Comparison of ENCODE assay signal across 13 cellular contexts in genomic region chr11:2096919-2097301, GRCh38. TPM values are rescaled to one million over a fixed set of nuclear protein-coding genes. Genes with fewer than 3 reads are reported as not detected.
DNase-seq lines count a peak whose midpoint lies in the region; ATAC-seq and TF ChIP-seq lines count a peak whose summit lies in the region.
"Had no signal": no experiment of that assay in that cellular context is flagged by ENCODE, and none has a peak within 500 bp of the region (broad histone marks: within the 10 kb centered on the region; RNA-seq: fewer than 3 reads in every experiment).

No MANE protein-coding gene starts in this region.

- peak overlapping the region; percentile 88 for H2BK20ac ChIP-seq in IMR-90 (ENCODE audit: low read depth, low read length)

- H3K36me3 ChIP-seq in IMR-90 (ENCODE audit: control insufficient read depth, insufficient read depth, low read length) (no peaks in the 10 kb centered on the region), esophagus muscularis mucosa (no peaks in the 10 kb centered on the region), mucosa of rectum (ENCODE audit: control insufficient read depth in 2 of 2, insufficient read depth in 2 of 2, low read length in 2 of 2) (no peaks in the 10 kb centered on the region), tibial nerve (no peaks in the 10 kb centered on the region)

- intact Hi-C loops in IMR-90 (cut with micrococcal nuclease) (loop anchor here (1.0 to 5.0 kb wide), 3 partner anchors 17 to 40 kb away; partner anchors contain the start of gene IGF2), esophagus muscularis mucosa (cut with DNase I) (no loop called here)

- peak overlapping the region; percentile 27 for H3K4me2 ChIP-seq in IMR-90 (ENCODE audit: low read depth, low read length)

- peak overlapping the region; percentile 88 for H3K27ac ChIP-seq in IMR-90 (ENCODE audit: insufficient read depth, low read length)
- peak overlapping the region; percentile 62 to 77 (median 71) for H3K27ac ChIP-seq in esophagus muscularis mucosa (replicated peaks in 1 of 4)
- peak overlapping the region; percentile 23 to 49 for H3K27ac ChIP-seq in mucosa of rectum (ENCODE audit: low read depth in 2 of 2, low read length in 2 of 2)
- peak overlapping the region; percentile 58 to 95 (median 84) for H3K27ac ChIP-seq in tibial nerve
- H3K27ac ChIP-seq in foreskin keratinocyte: no peak overlapping the region
- H3K27ac ChIP-seq: HL-60 had no signal

- POLR2A ChIA-PET in IMR-90 (lab: Charles Lee; ENCODE audit: unreplicated experiment): no interaction called here

- dilution Hi-C loops in IMR-90 (cut with HindIII; ENCODE audit: low sequenced_read_pairs, unreplicated experiment): no loop called here

- H3K4me3 ChIP-seq in IMR-90 (ENCODE audit: insufficient read depth, low read depth, low read length): no peak overlapping the region
- H3K4me3 ChIP-seq in esophagus muscularis mucosa: peak overlapping the region in 1 of 4 donors; percentile 19
- H3K4me3 ChIP-seq in mucosa of rectum (ENCODE audit: low read length in 2 of 2): no peak overlapping the region
- peak overlapping the region in 1 of 4 donors; percentile 14 for H3K4me3 ChIP-seq in tibial nerve

- DNase-seq in IMR-90: no peak
- no peak for DNase-seq in esophagus muscularis mucosa (ENCODE audit: extremely low spot score)
- DNase-seq in tibial nerve (ENCODE audit: low spot score in 2 of 2): peak; percentile 15 to 24
- no peak for DNase-seq in dermis blood vessel endothelial cell
- DNase-seq in activated gamma-delta T cell (lab: John Stamatoyannopoulos, UW): no peak
- DNase-seq in foreskin keratinocyte: no peak
- DNase-seq: activated CD8-positive, alpha-beta T cell treated with anti-CD3 and anti-CD28 coated beads, Interleukin-2, amount 10 ng/mL, durations not matched to agents 7 days and 5 days; activated naive CD8-positive, alpha-beta T cell treated with anti-CD3 and anti-CD28 coated beads, Interleukin-2, amount 50 U/mL, for 24 hours; immature natural killer cell; NCI-H1092 treated with DMSO at 0.1 percent for 48 hours; nucleus accumbens had no signal

- H3K9ac ChIP-seq in IMR-90 (ENCODE audit: low read depth, low read length) (peak overlapping the region; percentile 30), mucosa of rectum (ENCODE audit: low read depth in 1 of 2, low read length in 2 of 2) (no peak overlapping the region)

- peaks cover 17% of the 10 kb centered on the region for H3K9me1 ChIP-seq in IMR-90 (ENCODE audit: insufficient read depth, low read length)

- peak overlapping the region; percentile 77 for H2AK9ac ChIP-seq in IMR-90 (replicated peaks; ENCODE audit: low read depth, low read length, poor library complexity)

- peak overlapping the region; percentile 89 for H3K18ac ChIP-seq in IMR-90 (ENCODE audit: low read depth, low read length)

- peak overlapping the region; percentile 91 to 93 for H4K8ac ChIP-seq in IMR-90 (ENCODE audit: low read depth in 2 of 2, low read length in 2 of 2)

- TF ChIP-seq POLR2A in IMR-90 (IDR thresholded peaks at IDR 0.05; ENCODE audit: low read depth, low read length): no peak
- no peak for TF ChIP-seq POLR2A in esophagus muscularis mucosa (IDR thresholded peaks at IDR 0.05; ENCODE audit: low read depth)
- no peak for TF ChIP-seq POLR2A in tibial nerve (IDR thresholded peaks at IDR 0.05)

- peak overlapping the region; percentile 87 for H2AK5ac ChIP-seq in IMR-90 (ENCODE audit: low read depth, low read length)

- no TSS peak for BruUV-seq in IMR-90 (replicated peaks; lab: Mats Ljungman, UMichigan)

- H3K14ac ChIP-seq in IMR-90 (replicated peaks; ENCODE audit: low read depth, low read length): peak overlapping the region; percentile 64

- peaks cover 25% of the 10 kb centered on the region for H3K4me1 ChIP-seq in IMR-90 (ENCODE audit: control insufficient read depth, insufficient read depth, low read length)
- H3K4me1 ChIP-seq in esophagus muscularis mucosa: peaks cover 46 to 75% (median 51%) of the 10 kb centered on the region in 4 donors
- H3K4me1 ChIP-seq in mucosa of rectum (ENCODE audit: control insufficient read depth in 2 of 2, insufficient read depth in 2 of 2, low read length in 2 of 2): peaks cover 0 to 4% of the 10 kb centered on the region in 2 donors
- H3K4me1 ChIP-seq in tibial nerve: peaks cover 0 to 67% (median 18%) of the 10 kb centered on the region in 4 donors
- H3K4me1 ChIP-seq in foreskin keratinocyte: no peaks in the 10 kb centered on the region

- H2BK5ac ChIP-seq in IMR-90 (ENCODE audit: low read depth, low read length, poor library complexity, severe bottlenecking): peak overlapping the region; percentile 94

- peaks cover 0 to 13% of the 10 kb centered on the region in 2 experiments; a peak in 2 of 4 replicates for H3K79me1 ChIP-seq in IMR-90 (ENCODE audit: low read depth in 1 of 2, low read length in 2 of 2)

- H2BK120ac ChIP-seq in IMR-90 (ENCODE audit: low read depth, low read length): peak overlapping the region; percentile 96

- in situ Hi-C loops in IMR-90 (cut with MboI; ENCODE audit: low sequenced_read_pairs): no loop called here

- no peaks in the 10 kb centered on the region for H4K20me1 ChIP-seq in IMR-90 (ENCODE audit: insufficient read depth, low read length)

- peak overlapping the region; percentile 98 for H4K91ac ChIP-seq in IMR-90 (ENCODE audit: insufficient read depth, low read depth, low read length)

- ATAC-seq in IMR-90 (ENCODE audit: low read depth): peak; percentile 22
- no peak for ATAC-seq in foreskin keratinocyte
- ATAC-seq: activated CD8-positive, alpha-beta T cell treated with anti-CD3 and anti-CD28 coated beads, Interleukin-2, amount 10 ng/mL, durations not matched to agents 7 days and 5 days; activated naive CD8-positive, alpha-beta T cell treated with anti-CD3 and anti-CD28 coated beads, Interleukin-2, amount 50 U/mL, for 24 hours had no signal

- H3K56ac ChIP-seq in IMR-90 (ENCODE audit: extremely low read depth, insufficient read depth, low read length): peak overlapping the region; percentile 67

- peak overlapping the region; percentile 66; the same call in 2 of the 3 replicates for H2BK15ac ChIP-seq in IMR-90 (ENCODE audit: low read depth, low read length)

- TF ChIP-seq RAD21 in IMR-90 (IDR thresholded peaks at IDR 0.05; ENCODE audit: low read length): no peak

- H3K4ac ChIP-seq in IMR-90 (ENCODE audit: low read depth, low read length): peak overlapping the region; percentile 99

- TF ChIP-seq CTCF in IMR-90 (conservative IDR thresholded peaks at IDR 0.05; ENCODE audit: low read depth, low read length): no peak
- no peak for TF ChIP-seq CTCF in esophagus muscularis mucosa (IDR thresholded peaks at IDR 0.05)
- TF ChIP-seq CTCF in tibial nerve (IDR thresholded peaks at IDR 0.05): no peak
- no peak for TF ChIP-seq CTCF in foreskin keratinocyte (conservative IDR thresholded peaks at IDR 0.05)

- H3K9me3 ChIP-seq in IMR-90 (ENCODE audit: control insufficient read depth, insufficient read depth, low read length): peaks cover 3% of the 10 kb centered on the region; the same call in 1 of the 2 replicates
- H3K9me3 ChIP-seq in esophagus muscularis mucosa: no peaks in the 10 kb centered on the region
- no peaks in the 10 kb centered on the region for H3K9me3 ChIP-seq in mucosa of rectum (ENCODE audit: control insufficient read depth in 2 of 2, low read length in 2 of 2)
- no peaks in the 10 kb centered on the region for H3K9me3 ChIP-seq in tibial nerve

- H3K27me3 ChIP-seq in IMR-90 (ENCODE audit: control insufficient read depth, insufficient read depth, low read length) (no peaks in the 10 kb centered on the region; the same call in 1 of the 2 replicates), esophagus muscularis mucosa (peaks cover 0 to 27% (median 0%) of the 10 kb centered on the region in 4 donors), mucosa of rectum (ENCODE audit: control insufficient read depth in 2 of 2, insufficient read depth in 2 of 2, low read length in 2 of 2) (no peaks in the 10 kb centered on the region), tibial nerve (no peaks in the 10 kb centered on the region), foreskin keratinocyte (peaks cover 53% of the 10 kb centered on the region)

- peak overlapping the region; percentile 95 for H3K23ac ChIP-seq in IMR-90 (ENCODE audit: low read depth, low read length)

- CTCF ChIA-PET in IMR-90 (lab: Yijun Ruan, JAX): interaction anchor here (0.6 to 0.8 kb wide), 2 partner anchors 55 to 267 kb away, joined by 5 to 6 read pairs; no protein-coding TSS in a partner anchor

- no peak for TF ChIP-seq EP300 in esophagus muscularis mucosa (IDR thresholded peaks at IDR 0.05)
- TF ChIP-seq EP300 in tibial nerve (IDR thresholded peaks at IDR 0.05): no peak

- 100% methylated on average over 1 of the region's 17 CpGs; no CpG with 5 or more reads in 1 of the 2 experiments for WGBS in IMR-90 (ENCODE audit: extremely low coverage in 2 of 2, insufficient read length in 1 of 2), 2 experiments
- WGBS in esophagus muscularis mucosa: 63% methylated on average over 15 of the region's 17 CpGs
- WGBS in tibial nerve, 2 donors: 28 to 34% methylated on average over 15 to 16 of the region's 17 CpGs

- peak overlapping the region; percentile 90 for H2AFZ ChIP-seq in IMR-90 (replicated peaks; ENCODE audit: low read length, poor library complexity)

- peak overlapping the region; percentile 95 for H4K5ac ChIP-seq in IMR-90 (ENCODE audit: low read depth, low read length)

TF ChIP-seq in IMR-90, 13 proteins besides CTCF, POLR2A, EP300 and RAD21:
- TF ChIP-seq RFX5 (IDR thresholded peaks at IDR 0.05; ENCODE audit: low read depth, low read length) (no peak), BHLHE40 (IDR thresholded peaks at IDR 0.05; ENCODE audit: low read depth, low read length) (no peak), CHD1 (IDR thresholded peaks at IDR 0.05; ENCODE audit: low read depth, low read length) (no peak), CEBPB (IDR thresholded peaks at IDR 0.05; ENCODE audit: low read depth, low read length) (no peak), MXI1 (IDR thresholded peaks at IDR 0.05; ENCODE audit: borderline replicate concordance, low read depth, low read length) (no peak), USF2 (IDR thresholded peaks at IDR 0.05; ENCODE audit: low read depth, low read length) (no peak)

RNA-seq across cellular contexts. Expression of gene IGF2, which starts 42.3 kb away (rescaled TPM):
- total RNA-seq in IMR-90 (2012; rRNA removed) (2.3 and 5.0 TPM in 2 replicates), esophagus muscularis mucosa (10 to 100 TPM; 25.5 to 59.6 (median 33.0) TPM), tibial nerve (100 to 1,000 TPM; 131 to 246 (median 173) TPM), dermis blood vessel endothelial cell (3.5 and 11.2 TPM in 2 replicates), foreskin keratinocyte (under 0.01 and 0.14 TPM in 2 replicates)
- polyA plus RNA-seq in IMR-90 (2012; rRNA removed) (17.5 and 21.8 TPM in 2 replicates), foreskin keratinocyte (0.06 and 0.29 TPM in 2 replicates)
- 20.6 and 23.2 TPM in 2 replicates for polyA plus RNA-seq in IMR-90 (2012; cell fraction: cytosol; rRNA removed)
- polyA plus RNA-seq in IMR-90 (2012; cell fraction: nucleus; rRNA removed; ENCODE audit: low replicate concordance): 4.8 and 6.4 TPM in 2 replicates
- total RNA-seq: activated CD8-positive, alpha-beta T cell treated with anti-CD3 and anti-CD28 coated beads, Interleukin-2, amount 10 ng/mL, durations not matched to agents 7 days and 5 days had no signal
- polyA plus RNA-seq: immature natural killer cell had no signal

Comparison
In these comparisons a context has a peak if more than half of its experiments do, and no peak if none do; other contexts are left out.
1. DNase-seq: peak in tibial nerve (2 of 2); none in IMR-90 (single experiment), esophagus muscularis mucosa (single experiment), dermis blood vessel endothelial cell (single experiment), activated gamma-delta T cell (single experiment) and foreskin keratinocyte (0 of 2).